8 cellular contexts compared by ENCODE assay signal in genomic region chr11:118438314-118438931, GRCh38. TPM values are rescaled to one million over a fixed set of nuclear protein-coding genes. Genes with fewer than 3 reads are reported as not detected.
DNase-seq lines count a peak whose midpoint lies in the region; ATAC-seq and TF ChIP-seq lines count a peak whose summit lies in the region.

No MANE protein-coding gene starts in this region.

- H3K14ac ChIP-seq in neuronal stem cell (ENCODE audit: low read length) = peak overlapping the region; percentile 51

- H2BK5ac ChIP-seq in neuronal stem cell (ENCODE audit: low read length) = no peak overlapping the region

- TF ChIP-seq CTCF in PC-3 (conservative IDR thresholded peaks at IDR 0.05; ENCODE audit: low read depth, low read length) (no peak), tibial nerve (IDR thresholded peaks at IDR 0.05) (no peak)

- ATAC-seq in GM21723 (IDR thresholded peaks at IDR 0.05; ENCODE audit: unreplicated experiment) (peak; percentile 25), PC-3 (peak; percentile 8; the same call in 1 of the 2 replicates), left lobe of liver (no peak)

- H3K4me1 ChIP-seq in BLaER1 treated with 17β-estradiol and CSF1 and Interleukin-3, amounts not matched to agents 10 nM and 100 nM = peaks cover 44 to 56% (median 52%) of the 10 kb centered on the region in 10 experiments
- H3K4me1 ChIP-seq in PC-3 (ENCODE audit: insufficient read depth, low read length) = peaks cover 38% of the 10 kb centered on the region
- H3K4me1 ChIP-seq in neuronal stem cell (ENCODE audit: control insufficient read depth in 2 of 2, insufficient read depth in 1 of 2, low read depth in 1 of 2, low read length in 2 of 2) = peaks cover 10 to 22% of the 10 kb centered on the region in 2 donors
- H3K4me1 ChIP-seq in tibial nerve = peaks cover 0 to 69% (median 48%) of the 10 kb centered on the region in 4 donors

- no peak overlapping the region for H2AK5ac ChIP-seq in neuronal stem cell (ENCODE audit: low read depth, low read length)

- no peaks in the 10 kb centered on the region for H3K79me1 ChIP-seq in neuronal stem cell (ENCODE audit: low read depth, low read length)

- peaks cover 0 to 44% (median 12%) of the 10 kb centered on the region in 11 experiments; a peak in 9 of 22 replicates for H3K36me3 ChIP-seq in BLaER1 treated with 17β-estradiol and CSF1 and Interleukin-3, amounts not matched to agents 10 nM and 100 nM
- no peaks in the 10 kb centered on the region for H3K36me3 ChIP-seq in PC-3 (ENCODE audit: low read depth, low read length)
- peaks cover 0 to 45% of the 10 kb centered on the region in 2 donors for H3K36me3 ChIP-seq in neuronal stem cell (replicated peaks in 1 of 2; ENCODE audit: control insufficient read depth in 2 of 2, insufficient read depth in 2 of 2, low read length in 2 of 2)
- no peaks in the 10 kb centered on the region for H3K36me3 ChIP-seq in tibial nerve

- H3K27me3 ChIP-seq in BLaER1 treated with 17β-estradiol and CSF1 and Interleukin-3, amounts not matched to agents 10 nM and 100 nM = no peaks in the 10 kb centered on the region
- H3K27me3 ChIP-seq in PC-3 (ENCODE audit: low read length) = no peaks in the 10 kb centered on the region
- no peaks in the 10 kb centered on the region for H3K27me3 ChIP-seq in neuronal stem cell (ENCODE audit: control insufficient read depth in 3 of 3, insufficient read depth in 3 of 3, low read depth in 1 of 3, low read length in 3 of 3)
- H3K27me3 ChIP-seq in tibial nerve = peaks cover 0 to 4% of the 10 kb centered on the region in 2 donors

- H3K18ac ChIP-seq in neuronal stem cell (ENCODE audit: low read length) = no peak overlapping the region

- WGBS in neuronal stem cell (ENCODE audit: extremely low coverage in 2 of 2, insufficient read length in 2 of 2, insufficient replicate concordance in 1 of 2), 2 donors = no CpG with 5 or more reads among the region's 14 CpGs
- WGBS in tibial nerve, 2 donors = 0 to 1% methylated on average over 14 of the region's 14 CpGs

- H3K79me2 ChIP-seq in PC-3 (ENCODE audit: low read length) = peaks cover 69% of the 10 kb centered on the region

- CTCF ChIA-PET in PC-3 (lab: Charles Lee) = interaction anchor here (0.5 kb wide), 1 partner anchor 663 kb away, joined by 4 read pairs; the partner anchor contains the start of gene DPAGT1

- H3K27ac ChIP-seq in BLaER1 treated with 17β-estradiol and CSF1 and Interleukin-3, amounts not matched to agents 10 nM and 100 nM = peak overlapping the region in 10 of 11 experiments; percentile 58 to 90 (median 88); a peak in 20 of 22 replicates
- H3K27ac ChIP-seq in PC-3 (ENCODE audit: low read length) = no peak overlapping the region
- H3K27ac ChIP-seq in neuronal stem cell (replicated peaks; ENCODE audit: low read length) = peak overlapping the region; percentile 64
- peak overlapping the region; percentile 86 to 98 (median 96) for H3K27ac ChIP-seq in tibial nerve

- no peaks in the 10 kb centered on the region for H3K9me3 ChIP-seq in BLaER1 treated with 17β-estradiol and CSF1 and Interleukin-3, amounts not matched to agents 10 nM and 100 nM (replicated peaks in 1 of 11)
- H3K9me3 ChIP-seq in PC-3 (ENCODE audit: low read length) = no peaks in the 10 kb centered on the region
- no peaks in the 10 kb centered on the region for H3K9me3 ChIP-seq in neuronal stem cell (replicated peaks in 1 of 2; ENCODE audit: control insufficient read depth in 2 of 2, insufficient read depth in 1 of 2, low read depth in 1 of 2, low read length in 2 of 2)
- no peaks in the 10 kb centered on the region for H3K9me3 ChIP-seq in tibial nerve

- no peak overlapping the region for H4K91ac ChIP-seq in neuronal stem cell (ENCODE audit: low read depth, low read length, poor library complexity)

- H4K20me1 ChIP-seq in BLaER1 treated with 17β-estradiol and CSF1 and Interleukin-3, amounts not matched to agents 10 nM and 100 nM = peaks cover 60 to 69% (median 65%) of the 10 kb centered on the region in 11 experiments
- peaks cover 55% of the 10 kb centered on the region for H4K20me1 ChIP-seq in PC-3 (ENCODE audit: low read length)

- H4K8ac ChIP-seq in neuronal stem cell (ENCODE audit: low read depth, low read length) = no peak overlapping the region

- peak overlapping the region; percentile 89 to 95 (median 93) for H3K9ac ChIP-seq in BLaER1 treated with 17β-estradiol and CSF1 and Interleukin-3, amounts not matched to agents 10 nM and 100 nM
- H3K9ac ChIP-seq in PC-3 (ENCODE audit: low read length) (peak overlapping the region; percentile 67), neuronal stem cell (ENCODE audit: low read depth, low read length, poor library complexity) (peak overlapping the region; percentile 60)

- TF ChIP-seq POLR2A in tibial nerve (IDR thresholded peaks at IDR 0.05) = no peak

- peak in 1 of 2 donors; percentile 33 for TF ChIP-seq EP300 in tibial nerve (IDR thresholded peaks at IDR 0.05)

- peak overlapping the region; percentile 95 to 100 (median 98) for H3K4me3 ChIP-seq in BLaER1 treated with 17β-estradiol and CSF1 and Interleukin-3, amounts not matched to agents 10 nM and 100 nM
- H3K4me3 ChIP-seq in PC-3 (ENCODE audit: low read length) (peak overlapping the region; percentile 82), neuronal stem cell (ENCODE audit: low read length in 2 of 2) (peak overlapping the region; percentile 85 to 97), tibial nerve (peak overlapping the region; percentile 75 to 99 (median 93))

- no peak overlapping the region for H3K4ac ChIP-seq in neuronal stem cell (ENCODE audit: low read length)

- H2BK12ac ChIP-seq in neuronal stem cell (ENCODE audit: low read length) = no peak overlapping the region

- H3K9me2 ChIP-seq in PC-3 (replicated peaks; ENCODE audit: low read length) = no peaks in the 10 kb centered on the region

- no peaks in the 10 kb centered on the region for H3F3A ChIP-seq in PC-3 (ENCODE audit: low read length, unreplicated experiment)

- no peak overlapping the region for H2BK15ac ChIP-seq in neuronal stem cell (ENCODE audit: low read length)

- intact Hi-C loops in PC-3 (cut with micrococcal nuclease) = loop anchor here (2.0 kb wide), 1 partner anchor 38 kb away; the partner anchor contains the start of gene ATP5MG

- BruUV-seq in PC-3 (replicated peaks; lab: Mats Ljungman, UMichigan) = no TSS peak

- DNase-seq in PC-3 (peak; percentile 69), fibroblast of the conjunctiva (ENCODE audit: low read depth) (peak; percentile 74), neuronal stem cell (ENCODE audit: low spot score) (no peak), tibial nerve (ENCODE audit: low spot score in 2 of 2) (peak in 1 of 2 donors; percentile 62), left lobe of liver (ENCODE audit: low spot score) (no peak)
- peak; percentile 84 for DNase-seq in activated effector memory CD4-positive, alpha-beta T cell treated with anti-CD3 and anti-CD28 coated beads, Interleukin-2, amount 50 U/mL, for 16 hours

- no peak overlapping the region for H2BK120ac ChIP-seq in neuronal stem cell (ENCODE audit: low read depth, low read length)

- H2AFZ ChIP-seq in PC-3 (ENCODE audit: low read length) = peak overlapping the region; percentile 63
- no peak overlapping the region for H2AFZ ChIP-seq in neuronal stem cell (ENCODE audit: low read length)

- POLR2A ChIA-PET in PC-3 (lab: Charles Lee; ENCODE audit: unreplicated experiment) = interaction anchor here (0.5 to 0.7 kb wide), 2 partner anchors 64 to 1254 kb away, joined by 3 read pairs; no protein-coding TSS in a partner anchor

- peak overlapping the region; percentile 86 to 97 (median 94) for H3K4me2 ChIP-seq in BLaER1 treated with 17β-estradiol and CSF1 and Interleukin-3, amounts not matched to agents 10 nM and 100 nM
- H3K4me2 ChIP-seq in PC-3 (ENCODE audit: low read length) = peak overlapping the region; percentile 99
- H3K4me2 ChIP-seq in neuronal stem cell (ENCODE audit: insufficient read depth, low read length, poor library complexity, severe bottlenecking) = peak overlapping the region; percentile 78

- H3K23ac ChIP-seq in neuronal stem cell (ENCODE audit: low read depth, low read length, poor library complexity) = no peak overlapping the region

RNA-seq across cellular contexts. Expression of gene KMT2A, which starts 2.1 kb away (rescaled TPM):
- total RNA-seq in PC-3 (2014; rRNA removed) (35.3 and 38.2 TPM in 2 replicates), tibial nerve (100 to 1,000 TPM in 1 of 4 donors, 10 to 100 TPM in 3; 78.6 to 101 (median 86.8) TPM), left lobe of liver (20.4 TPM)
- polyA plus RNA-seq in neuronal stem cell (2013, experiment 1 of 2) = 15.7 TPM
- 16.0 TPM for polyA plus RNA-seq in neuronal stem cell (2013, experiment 2 of 2)

RNA-seq across cellular contexts. Expression of gene ATP5MG, which starts 37.0 kb away (rescaled TPM):
- total RNA-seq in PC-3 (2014; rRNA removed) (256 and 375 TPM in 2 replicates), tibial nerve (10 to 100 TPM; 22.4 to 51.5 (median 34.4) TPM), left lobe of liver (94.9 TPM)
- polyA plus RNA-seq in neuronal stem cell (2013, experiment 1 of 2) = 596 TPM
- 596 TPM for polyA plus RNA-seq in neuronal stem cell (2013, experiment 2 of 2)

Comparison
In these comparisons a context has a peak if more than half of its experiments do, and no peak if none do; other contexts are left out.
1. DNase-seq: peak in PC-3 (single experiment), activated effector memory CD4-positive, alpha-beta T cell treated with anti-CD3 and anti-CD28 coated beads, Interleukin-2, amount 50 U/mL, for 16 hours (single experiment) and fibroblast of the conjunctiva (single experiment); none in neuronal stem cell (single experiment) and left lobe of liver (single experiment).
2. Peak in every context shown above with its lines, with median percentiles within 50 percentile points of each other: H3K4me2 ChIP-seq, H3K4me3 ChIP-seq and H3K9ac ChIP-seq.